In genomic region chr3:111338059-111338698, GRCh38 we compare ENCODE assay signal across 8 cellular contexts.
DNase-seq lines count a peak whose midpoint lies in the region; ATAC-seq and TF ChIP-seq lines count a peak whose summit lies in the region.

No MANE protein-coding gene starts in this region.

- DNase-seq in BJ (ENCODE audit: low read depth), result no peak
- peak; percentile 77 for DNase-seq in NCI-H1694 (lab: John Stamatoyannopoulos, UW)
- peak; percentile 46 for DNase-seq in activated CD4-positive, alpha-beta T cell treated with anti-CD3 and anti-CD28 coated beads for 48 hours
- peak; percentile 72 for DNase-seq in non-pigmented ciliary epithelial cell (ENCODE audit: low read depth)

- CTCF ChIA-PET in BJ (lab: Yijun Ruan, JAX), result interaction anchor here (0.6 to 3.7 kb wide), 13 partner anchors 8 to 259 kb away, joined by 3 to 17 read pairs (median 4); no protein-coding TSS in a partner anchor

- no peaks in the 10 kb centered on the region for H3K27me3 ChIP-seq in BJ (ENCODE audit: control insufficient read depth, insufficient read depth, low read length)

- H3K36me3 ChIP-seq in BJ (ENCODE audit: control insufficient read depth, insufficient read depth, low read length), result no peaks in the 10 kb centered on the region

- POLR2A ChIA-PET in BJ (lab: Charles Lee), result no interaction called here

- no peak overlapping the region for H3K4me3 ChIP-seq in BJ (ENCODE audit: low read depth, low read length)

- peak; percentile 88 for TF ChIP-seq CTCF in BJ (IDR thresholded peaks at IDR 0.05; ENCODE audit: insufficient read depth, low read depth, low read length)

- ATAC-seq in GM18868 (IDR thresholded peaks at IDR 0.05; ENCODE audit: unreplicated experiment) (peak; percentile 66), esophagus mucosa (peak; percentile 26), GM18861 (IDR thresholded peaks at IDR 0.05; ENCODE audit: unreplicated experiment) (no peak), HG03135 (IDR thresholded peaks at IDR 0.05; ENCODE audit: unreplicated experiment) (no peak)

Comparison
In these comparisons a context has a peak if more than half of its experiments do, and no peak if none do; other contexts are left out.
1. ATAC-seq: peak in GM18868 (single experiment) and esophagus mucosa (single experiment); none in GM18861 (single experiment) and HG03135 (single experiment).